In genomic region chr5:13865317-13865716, GRCh38 we compare ENCODE assay signal across 18 cellular contexts.
DNase-seq lines count a peak whose midpoint lies in the region; ATAC-seq lines count a peak whose summit lies in the region.
"Had no signal": no experiment of that assay in that cellular context is flagged by ENCODE, and none has a peak within 500 bp of the region (broad histone marks: within the 10 kb centered on the region; RNA-seq: fewer than 3 reads in every experiment).

No MANE protein-coding gene starts in this region.

- no peak overlapping the region for H3K4me3 Mint-ChIP-seq in activated naive CD4-positive, alpha-beta T cell treated with anti-CD3 and anti-CD28 coated beads, Interleukin-2, amount 10 ng/mL, durations not matched to agents 7 days and 5 days
- H3K4me3 Mint-ChIP-seq: CD4-positive, alpha-beta T cell had no signal

- DNase-seq in Ammon's horn (ENCODE audit: low spot score) (peak; percentile 13), NCI-H1105 (lab: John Stamatoyannopoulos, UW) (peak; percentile 4), NCI-H446 treated with DMSO at 0.1 percent for 48 hours (lab: John Stamatoyannopoulos, UW) (peak; percentile 75), kidney glomerular epithelial cell (lab: John Stamatoyannopoulos, UW) (peak; percentile 29), caudate nucleus (lab: John Stamatoyannopoulos, UW) (no peak)
- no peak for DNase-seq in activated naive CD4-positive, alpha-beta T cell treated with anti-CD3 and anti-CD28 coated beads, Interleukin-2, amount 10 ng/mL, durations not matched to agents 7 days and 5 days
- DNase-seq: CD4-positive, alpha-beta T cell; COR-L47; DMS 273 treated with DMSO at 0.1 percent for 48 hours; GDM1; Karpas-422; NCI-H1436 treated with DMSO at 0.1 percent for 48 hours; NCI-H2029 treated with DMSO at 0.1 percent for 48 hours; NCI-H2171 treated with DMSO at 0.1 percent for 48 hours; OCI-M1; T-helper 9 cell had no signal

- ATAC-seq in GM21529 (IDR thresholded peaks at IDR 0.05; ENCODE audit: unreplicated experiment) = no peak

- no peak overlapping the region for H3K27ac Mint-ChIP-seq in activated naive CD4-positive, alpha-beta T cell treated with anti-CD3 and anti-CD28 coated beads, Interleukin-2, amount 10 ng/mL, durations not matched to agents 7 days and 5 days
- H3K27ac Mint-ChIP-seq: CD4-positive, alpha-beta T cell had no signal

- H3K27ac ChIP-seq in caudate nucleus (ENCODE audit: low read depth, low read length) = no peak overlapping the region
- H3K27ac ChIP-seq: BLaER1 had no signal

- peaks cover 15% of the 10 kb centered on the region for H3K9me3 Mint-ChIP-seq in activated naive CD4-positive, alpha-beta T cell treated with anti-CD3 and anti-CD28 coated beads, Interleukin-2, amount 10 ng/mL, durations not matched to agents 7 days and 5 days

- no peaks in the 10 kb centered on the region for H3K36me3 Mint-ChIP-seq in activated naive CD4-positive, alpha-beta T cell treated with anti-CD3 and anti-CD28 coated beads, Interleukin-2, amount 10 ng/mL, durations not matched to agents 7 days and 5 days

- CTCF ChIA-PET in activated naive CD4-positive, alpha-beta T cell treated with anti-CD3 and anti-CD28 coated beads, Interleukin-2, amount 10 ng/mL, durations not matched to agents 7 days and 5 days (lab: Charles Lee) = no interaction called here

- H3K27me3 Mint-ChIP-seq in activated naive CD4-positive, alpha-beta T cell treated with anti-CD3 and anti-CD28 coated beads, Interleukin-2, amount 10 ng/mL, durations not matched to agents 7 days and 5 days = no peaks in the 10 kb centered on the region
- H3K27me3 Mint-ChIP-seq: CD4-positive, alpha-beta T cell had no signal

- H3K4me1 Mint-ChIP-seq in activated naive CD4-positive, alpha-beta T cell treated with anti-CD3 and anti-CD28 coated beads, Interleukin-2, amount 10 ng/mL, durations not matched to agents 7 days and 5 days = no peaks in the 10 kb centered on the region

Comparison
In these comparisons a context has a peak if more than half of its experiments do, and no peak if none do; other contexts are left out.
1. DNase-seq: peak in Ammon's horn (single experiment), NCI-H1105 (single experiment), NCI-H446 treated with DMSO at 0.1 percent for 48 hours (single experiment) and kidney glomerular epithelial cell (single experiment); none in caudate nucleus (0 of 61) and activated naive CD4-positive, alpha-beta T cell treated with anti-CD3 and anti-CD28 coated beads, Interleukin-2, amount 10 ng/mL, durations not matched to agents 7 days and 5 days (single experiment).